In the genomic region with DNA sequence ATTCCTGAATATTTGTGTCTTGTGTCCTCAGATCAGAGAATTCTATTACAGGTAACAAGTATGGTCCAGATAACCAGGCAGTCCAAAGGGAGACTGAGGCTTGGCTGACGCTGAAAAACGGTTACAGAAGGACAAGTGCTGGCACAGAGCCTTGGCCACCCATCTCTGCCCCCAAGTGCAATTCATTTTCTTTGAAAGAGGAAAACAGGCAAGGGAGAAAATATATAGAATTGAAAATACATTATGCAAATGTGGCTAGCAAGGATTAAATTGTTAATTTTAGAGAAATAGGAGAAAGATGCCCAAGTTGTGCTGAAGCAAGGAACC, we compare ENCODE assay signal across 7 cellular contexts. TPM values are rescaled to one million over a fixed set of nuclear protein-coding genes. Genes with fewer than 3 reads are reported as not detected.
A peak's percentile ranks its signal among the peaks of the same experiment; 100 is the strongest.
DNase-seq lines count a peak whose midpoint lies in the region; ATAC-seq and TF ChIP-seq lines count a peak whose summit lies in the region.

No MANE protein-coding gene starts in this region.

- no peaks in the 10 kb centered on the region for H3K9me3 Mint-ChIP-seq in HFFc6
- no peaks in the 10 kb centered on the region for H3K9me3 Mint-ChIP-seq in activated T-helper 17 cell treated with anti-CD3 and anti-CD28 coated beads, Interleukin-2, amount 50 U/mL, for 72 hours

- DNase-seq in HFFc6 (no peak), smooth muscle cell (lab: John Stamatoyannopoulos, UW; ENCODE audit: unreplicated experiment) (no peak), NCI-H1105 treated with DMSO at 0.1 percent for 48 hours (lab: John Stamatoyannopoulos, UW) (no peak), NCI-H510A treated with DMSO at 0.1 percent for 48 hours (lab: John Stamatoyannopoulos, UW) (no peak)

- peak overlapping the region; percentile 92 for H3K4me2 ChIP-seq in smooth muscle cell

- peak overlapping the region; percentile 66 for H3K4me3 ChIP-seq in iPS-15b (ENCODE audit: low read depth, low read length)
- peak overlapping the region; percentile 59 for H3K4me3 ChIP-seq in smooth muscle cell

- H3K36me3 Mint-ChIP-seq in HFFc6 (ENCODE audit: low read depth) = no peaks in the 10 kb centered on the region
- H3K36me3 Mint-ChIP-seq in activated T-helper 17 cell treated with anti-CD3 and anti-CD28 coated beads, Interleukin-2, amount 50 U/mL, for 72 hours (ENCODE audit: low read depth) = peaks cover 34% of the 10 kb centered on the region

- 55% methylated on average over 2 of the region's 2 CpGs for WGBS in smooth muscle cell (ENCODE audit: low lambda C conversion rate)

- H3K9me3 ChIP-seq in iPS-15b (ENCODE audit: control insufficient read depth, insufficient read depth, low read length) (no peaks in the 10 kb centered on the region), smooth muscle cell (replicated peaks; ENCODE audit: low read depth) (no peaks in the 10 kb centered on the region)

- peaks cover 11% of the 10 kb centered on the region for H3K4me1 ChIP-seq in iPS-15b (ENCODE audit: control insufficient read depth, insufficient read depth, low read length)
- H3K4me1 ChIP-seq in smooth muscle cell (ENCODE audit: low read depth) = peaks cover 27% of the 10 kb centered on the region

- H3K4me3 Mint-ChIP-seq in HFFc6 = peak overlapping the region; percentile 91
- peak overlapping the region; percentile 73 for H3K4me3 Mint-ChIP-seq in activated T-helper 17 cell treated with anti-CD3 and anti-CD28 coated beads, Interleukin-2, amount 50 U/mL, for 72 hours

- no peak for ATAC-seq in activated T-helper 17 cell treated with anti-CD3 and anti-CD28 coated beads, Interleukin-2, amount 50 U/mL, for 72 hours (replicated peaks)
- no peak for ATAC-seq in HG03520 (IDR thresholded peaks at IDR 0.05; ENCODE audit: unreplicated experiment)

- no peak overlapping the region for H3K27ac ChIP-seq in smooth muscle cell (ENCODE audit: low read depth)

- peaks cover 15% of the 10 kb centered on the region for H3F3A ChIP-seq in smooth muscle cell (ENCODE audit: low read depth)

- peak overlapping the region; percentile 58 for H3K27ac Mint-ChIP-seq in HFFc6
- no peak overlapping the region for H3K27ac Mint-ChIP-seq in activated T-helper 17 cell treated with anti-CD3 and anti-CD28 coated beads, Interleukin-2, amount 50 U/mL, for 72 hours

- no peaks in the 10 kb centered on the region for H3K27me3 ChIP-seq in iPS-15b (ENCODE audit: control insufficient read depth, insufficient read depth, low read length)
- peaks cover 8% of the 10 kb centered on the region for H3K27me3 ChIP-seq in smooth muscle cell (ENCODE audit: low read depth)

- H3K9ac ChIP-seq in iPS-15b (ENCODE audit: low read depth, low read length) = no peak overlapping the region
- no peak overlapping the region for H3K9ac ChIP-seq in smooth muscle cell (ENCODE audit: low read depth)

- TF ChIP-seq CTCF in HFFc6 (IDR thresholded peaks at IDR 0.05) (no peak), smooth muscle cell (IDR thresholded peaks at IDR 0.05; ENCODE audit: borderline replicate concordance, insufficient read depth, poor library complexity, severe bottlenecking) (no peak)

- no peaks in the 10 kb centered on the region for H4K20me1 ChIP-seq in smooth muscle cell (ENCODE audit: low read depth)

- no peaks in the 10 kb centered on the region; the same call in 1 of the 2 replicates for H3K27me3 Mint-ChIP-seq in HFFc6 (ENCODE audit: insufficient read depth)
- peaks cover 42% of the 10 kb centered on the region for H3K27me3 Mint-ChIP-seq in activated T-helper 17 cell treated with anti-CD3 and anti-CD28 coated beads, Interleukin-2, amount 50 U/mL, for 72 hours

- H3K79me2 ChIP-seq in smooth muscle cell (ENCODE audit: low read depth) = peaks cover 10% of the 10 kb centered on the region

- H3K4me1 Mint-ChIP-seq in HFFc6 (ENCODE audit: low read depth) = peaks cover 72% of the 10 kb centered on the region
- H3K4me1 Mint-ChIP-seq in activated T-helper 17 cell treated with anti-CD3 and anti-CD28 coated beads, Interleukin-2, amount 50 U/mL, for 72 hours = peaks cover 4% of the 10 kb centered on the region

- no peak overlapping the region for H2AFZ ChIP-seq in smooth muscle cell (ENCODE audit: low read depth)

- H3K36me3 ChIP-seq in iPS-15b (ENCODE audit: control insufficient read depth, insufficient read depth, low read length) (no peaks in the 10 kb centered on the region), smooth muscle cell (ENCODE audit: low read depth) (no peaks in the 10 kb centered on the region)

RNA-seq across cellular contexts. Expression of gene SORT1, which starts 1.2 kb away (rescaled TPM):
- total RNA-seq in HFFc6 (2021; fragmentation: NEBNext Ultra II Directional; extraction: Animal tissue kit (Norgen Biotek cat#: 25700)) = 10 to 100 TPM; 51.6 to 78.4 (median 58.5) TPM
- under 1 TPM; 0.66 to 0.78 TPM for total RNA-seq in activated T-helper 17 cell treated with anti-CD3 and anti-CD28 coated beads, Interleukin-2, amount 50 U/mL, for 72 hours
- 28.7 and 31.4 TPM in 2 replicates for total RNA-seq in smooth muscle cell
- 9.8 and 17.0 TPM in 2 replicates for polyA plus RNA-seq in smooth muscle cell

RNA-seq across cellular contexts. Expression of gene PSMA5, which starts 29.8 kb away (rescaled TPM):
- 100 to 1,000 TPM; 145 to 195 (median 188) TPM for total RNA-seq in HFFc6 (2021; fragmentation: NEBNext Ultra II Directional; extraction: Animal tissue kit (Norgen Biotek cat#: 25700))
- total RNA-seq in activated T-helper 17 cell treated with anti-CD3 and anti-CD28 coated beads, Interleukin-2, amount 50 U/mL, for 72 hours = 100 to 1,000 TPM; 106 to 198 TPM
- 54.0 and 57.2 TPM in 2 replicates for total RNA-seq in smooth muscle cell
- 89.8 and 93.9 TPM in 2 replicates for polyA plus RNA-seq in smooth muscle cell

Comparison
In these comparisons a context has a peak if more than half of its experiments do, and no peak if none do; other contexts are left out.
1. RNA of gene SORT1, which starts 1.2 kb away (total RNA-seq): 51.6 to 78.4 TPM in HFFc6 and 28.7 to 31.4 TPM in smooth muscle cell; 0.66 to 0.78 TPM in activated T-helper 17 cell treated with anti-CD3 and anti-CD28 coated beads, Interleukin-2, amount 50 U/mL, for 72 hours; every median in the first group is over 10 times any median in the second.